In genomic region chr16:7268182-7268581, GRCh38 we compare ENCODE assay signal across 8 cellular contexts.
A peak's percentile ranks its signal among the peaks of the same experiment; 100 is the strongest.
DNase-seq lines count a peak whose midpoint lies in the region; ATAC-seq, FAIRE-seq and TF ChIP-seq lines count a peak whose summit lies in the region.

No MANE protein-coding gene starts in this region.

- no peaks in the 10 kb centered on the region for H3K4me1 Mint-ChIP-seq in WTC11

- no peak overlapping the region for H3K27ac Mint-ChIP-seq in WTC11

- peak; percentile 84 for DNase-seq in ELF-1 (ENCODE audit: low read depth, low spot score)
- peak; percentile 42 for DNase-seq in LHCN-M2 (ENCODE audit: low read depth)
- no peak for DNase-seq in WTC11 (ENCODE audit: low spot score)
- DNase-seq in kidney = no peak
- no peak for DNase-seq in middle frontal gyrus (ENCODE audit: extremely low spot score, low spot score)

- no peaks in the 10 kb centered on the region for H3K9me3 ChIP-seq in kidney (ENCODE audit: control insufficient read depth in 1 of 2, low read length in 2 of 2)

- H3K4me3 ChIP-seq in kidney (ENCODE audit: low read length in 2 of 2) = no peak overlapping the region

- peaks cover 12% of the 10 kb centered on the region for H3K27me3 Mint-ChIP-seq in WTC11 (ENCODE audit: low read depth)

- no peaks in the 10 kb centered on the region for H3K36me3 ChIP-seq in kidney (ENCODE audit: control insufficient read depth in 1 of 2, insufficient read depth in 2 of 2, low read length in 2 of 2)

- H3K9me3 Mint-ChIP-seq in WTC11 = peaks cover 73% of the 10 kb centered on the region

- no peaks in the 10 kb centered on the region for H3K4me1 ChIP-seq in kidney (ENCODE audit: control insufficient read depth in 1 of 2, insufficient read depth in 1 of 2, low read depth in 1 of 2, low read length in 2 of 2)

- H3K9ac ChIP-seq in kidney (ENCODE audit: low read length in 2 of 2) = no peak overlapping the region

- no peak overlapping the region for H3K4me3 Mint-ChIP-seq in WTC11

- intact Hi-C loops in kidney (cut with DNase I) = no loop called here

- POLR2A ChIA-PET in WTC11 (lab: Charles Lee) = interaction anchor here (0.7 kb wide), 1 partner anchor 862 kb away, joined by 3 read pairs; no protein-coding TSS in a partner anchor

- FAIRE-seq in kidney (lab: Jason Lieb, UNC) = no peak

- CTCF ChIA-PET in WTC11 (lab: Charles Lee) = interaction anchor here (0.6 kb wide), 1 partner anchor 244 kb away, joined by 3 read pairs; no protein-coding TSS in a partner anchor

- ATAC-seq in WTC11 (no peak), GM21360 (IDR thresholded peaks at IDR 0.05; ENCODE audit: unreplicated experiment) (no peak), GM18870 (IDR thresholded peaks at IDR 0.05; ENCODE audit: unreplicated experiment) (no peak), GM21576 (IDR thresholded peaks at IDR 0.05; ENCODE audit: unreplicated experiment) (no peak)

- TF ChIP-seq CTCF in WTC11 (IDR thresholded peaks at IDR 0.05) = peak; percentile 34; the same call in 1 of the 2 replicates
- peak; percentile 39 for TF ChIP-seq CTCF in kidney (IDR thresholded peaks at IDR 0.05; ENCODE audit: borderline replicate concordance, extremely low read depth, insufficient read depth)

- H3K27ac ChIP-seq in kidney (ENCODE audit: low read depth in 2 of 2, low read length in 2 of 2) = no peak overlapping the region

- peaks cover 62% of the 10 kb centered on the region for H3K36me3 Mint-ChIP-seq in WTC11

TF ChIP-seq in WTC11, 78 proteins besides CTCF, POLR2A, EP300 and RAD21:
- TF ChIP-seq SMAD4 (CRISPR knock-in tag; IDR thresholded peaks at IDR 0.05) (no peak), IRF2 (CRISPR knock-in tag; IDR thresholded peaks at IDR 0.05; ENCODE audit: borderline replicate concordance, low read depth) (no peak), ZNF425 (CRISPR knock-in tag; conservative IDR thresholded peaks at IDR 0.05) (no peak), ZMAT4 (CRISPR knock-in tag; IDR thresholded peaks at IDR 0.05) (no peak), ESRRA (CRISPR knock-in tag; IDR thresholded peaks at IDR 0.05; ENCODE audit: borderline replicate concordance) (no peak), AFF4 (CRISPR knock-in tag; IDR thresholded peaks at IDR 0.05; ENCODE audit: borderline replicate concordance) (no peak), NFE2L1 (CRISPR knock-in tag; IDR thresholded peaks at IDR 0.05) (no peak), TP53 (CRISPR knock-in tag; IDR thresholded peaks at IDR 0.05) (no peak), TEAD1 (CRISPR knock-in tag; IDR thresholded peaks at IDR 0.05) (no peak), ZNF317 (CRISPR knock-in tag; IDR thresholded peaks at IDR 0.05; ENCODE audit: borderline replicate concordance, low read depth) (no peak), NFATC4 (CRISPR knock-in tag; IDR thresholded peaks at IDR 0.05) (no peak), KAT7 (CRISPR knock-in tag; IDR thresholded peaks at IDR 0.05; ENCODE audit: borderline replicate concordance) (no peak), FOXJ3 (CRISPR knock-in tag; IDR thresholded peaks at IDR 0.05; ENCODE audit: borderline replicate concordance) (no peak), MAX (CRISPR knock-in tag; IDR thresholded peaks at IDR 0.05) (no peak), MYBL2 (CRISPR knock-in tag; IDR thresholded peaks at IDR 0.05) (no peak)
- TF ChIP-seq, protein P1, sequence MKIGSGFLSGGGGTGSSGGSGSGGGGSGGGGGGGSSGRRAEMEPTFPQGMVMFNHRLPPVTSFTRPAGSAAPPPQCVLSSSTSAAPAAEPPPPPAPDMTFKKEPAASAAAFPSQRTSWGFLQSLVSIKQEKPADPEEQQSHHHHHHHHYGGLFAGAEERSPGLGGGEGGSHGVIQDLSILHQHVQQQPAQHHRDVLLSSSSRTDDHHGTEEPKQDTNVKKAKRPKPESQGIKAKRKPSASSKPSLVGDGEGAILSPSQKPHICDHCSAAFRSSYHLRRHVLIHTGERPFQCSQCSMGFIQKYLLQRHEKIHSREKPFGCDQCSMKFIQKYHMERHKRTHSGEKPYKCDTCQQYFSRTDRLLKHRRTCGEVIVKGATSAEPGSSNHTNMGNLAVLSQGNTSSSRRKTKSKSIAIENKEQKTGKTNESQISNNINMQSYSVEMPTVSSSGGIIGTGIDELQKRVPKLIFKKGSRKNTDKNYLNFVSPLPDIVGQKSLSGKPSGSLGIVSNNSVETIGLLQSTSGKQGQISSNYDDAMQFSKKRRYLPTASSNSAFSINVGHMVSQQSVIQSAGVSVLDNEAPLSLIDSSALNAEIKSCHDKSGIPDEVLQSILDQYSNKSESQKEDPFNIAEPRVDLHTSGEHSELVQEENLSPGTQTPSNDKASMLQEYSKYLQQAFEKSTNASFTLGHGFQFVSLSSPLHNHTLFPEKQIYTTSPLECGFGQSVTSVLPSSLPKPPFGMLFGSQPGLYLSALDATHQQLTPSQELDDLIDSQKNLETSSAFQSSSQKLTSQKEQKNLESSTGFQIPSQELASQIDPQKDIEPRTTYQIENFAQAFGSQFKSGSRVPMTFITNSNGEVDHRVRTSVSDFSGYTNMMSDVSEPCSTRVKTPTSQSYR (CRISPR knock-in tag; IDR thresholded peaks at IDR 0.05) = no peak
- TF ChIP-seq, protein P2, sequence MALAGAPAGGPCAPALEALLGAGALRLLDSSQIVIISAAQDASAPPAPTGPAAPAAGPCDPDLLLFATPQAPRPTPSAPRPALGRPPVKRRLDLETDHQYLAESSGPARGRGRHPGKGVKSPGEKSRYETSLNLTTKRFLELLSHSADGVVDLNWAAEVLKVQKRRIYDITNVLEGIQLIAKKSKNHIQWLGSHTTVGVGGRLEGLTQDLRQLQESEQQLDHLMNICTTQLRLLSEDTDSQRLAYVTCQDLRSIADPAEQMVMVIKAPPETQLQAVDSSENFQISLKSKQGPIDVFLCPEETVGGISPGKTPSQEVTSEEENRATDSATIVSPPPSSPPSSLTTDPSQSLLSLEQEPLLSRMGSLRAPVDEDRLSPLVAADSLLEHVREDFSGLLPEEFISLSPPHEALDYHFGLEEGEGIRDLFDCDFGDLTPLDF (CRISPR knock-in tag; IDR thresholded peaks at IDR 0.05) = no peak
- TF ChIP-seq, protein P3, sequence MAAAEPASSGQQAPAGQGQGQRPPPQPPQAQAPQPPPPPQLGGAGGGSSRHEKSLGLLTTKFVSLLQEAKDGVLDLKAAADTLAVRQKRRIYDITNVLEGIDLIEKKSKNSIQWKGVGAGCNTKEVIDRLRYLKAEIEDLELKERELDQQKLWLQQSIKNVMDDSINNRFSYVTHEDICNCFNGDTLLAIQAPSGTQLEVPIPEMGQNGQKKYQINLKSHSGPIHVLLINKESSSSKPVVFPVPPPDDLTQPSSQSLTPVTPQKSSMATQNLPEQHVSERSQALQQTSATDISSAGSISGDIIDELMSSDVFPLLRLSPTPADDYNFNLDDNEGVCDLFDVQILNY (CRISPR knock-in tag; IDR thresholded peaks at IDR 0.05) = no peak

Comparison
In these comparisons a context has a peak if more than half of its experiments do, and no peak if none do; other contexts are left out.
1. DNase-seq: peak in ELF-1 (single experiment) and LHCN-M2 (single experiment); none in WTC11 (single experiment), kidney (single experiment) and middle frontal gyrus (single experiment).